25 cellular contexts compared by ENCODE assay signal in the genomic region with DNA sequence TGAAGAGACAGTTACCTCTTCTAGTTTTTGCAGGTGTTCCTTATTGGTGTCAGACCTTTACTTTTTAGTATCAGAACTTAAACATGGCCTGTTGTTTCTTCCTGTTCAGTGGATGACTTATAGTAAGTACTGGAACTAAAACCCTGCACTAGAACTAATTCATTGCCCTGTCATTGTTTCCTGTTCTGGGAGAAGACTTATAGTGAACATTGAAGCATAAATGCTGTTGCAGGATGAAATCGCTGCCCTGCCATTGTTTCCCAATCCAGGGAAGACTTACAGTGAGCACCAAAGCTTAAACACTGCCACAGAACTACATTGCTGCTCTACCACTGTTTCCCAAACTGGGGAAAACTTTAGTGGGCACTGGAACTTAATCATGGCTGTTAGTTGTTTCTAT.
"Had no signal": no experiment of that assay in that cellular context is flagged by ENCODE, and none has a peak within 500 bp of the region (broad histone marks: within the 10 kb centered on the region; RNA-seq: fewer than 3 reads in every experiment).

No MANE protein-coding gene starts in this region.

- H3K4me3 ChIP-seq: left lung, lower lobe of right lung, neural progenitor cell, ovary, right atrium auricular region, right lobe of liver, smooth muscle cell, tibial nerve, vagina had no signal

- FAIRE-seq: islet of Langerhans, kidney had no signal

- ATAC-seq: left colon; left lung; lower lobe of right lung; natural killer cell; right lobe of liver; stimulated activated memory B cell treated with anti-CD40 and anti-IgM and Interleukin-4, amounts not matched to agents 10 μg/mL and 1 μg/mL and 100 μg/mL, for 72 hours; stimulated activated naive CD8-positive, alpha-beta T cell treated with anti-CD3 and anti-CD28 coated beads, Interleukin-15, amount 100 ng/mL, for 72 hours had no signal

- H3K9me3 ChIP-seq: left lung, lower lobe of right lung, ovary, right atrium auricular region, right lobe of liver, tibial nerve, vagina had no signal

- H3K4me1 ChIP-seq: left lung, lower lobe of right lung, neural progenitor cell, right atrium auricular region, tibial nerve, vagina had no signal

- H3K4me2 ChIP-seq: neural progenitor cell, smooth muscle cell had no signal

- H3K36me3 ChIP-seq: left lung, lower lobe of right lung, neural progenitor cell, ovary, right atrium auricular region, right lobe of liver, tibial nerve, vagina had no signal

- H3K27ac ChIP-seq: left lung, lower lobe of right lung, neural progenitor cell, ovary, right atrium auricular region, right lobe of liver, tibial nerve, vagina had no signal

- DNase-seq: immature natural killer cell; kidney; left colon; left lung; lower lobe of right lung; mammary epithelial cell; mesenchymal stem cell; natural killer cell; nephron progenitor cell; ovary; right lobe of liver; stimulated activated CD4-positive, alpha-beta T cell treated with anti-CD3 and anti-CD28 coated beads, Interleukin-1b, Interleukin-23, amount 100 ng/mL, for 48 hours; stimulated activated CD4-positive, alpha-beta T cell treated with anti-CD3 and anti-CD28 coated beads, Interleukin-2, amount 100 ng/mL, for 48 hours; stimulated activated CD4-positive, alpha-beta T cell treated with anti-CD3 and anti-CD28 coated beads, Interleukin-4, amount 100 ng/mL, for 4 hours; stimulated activated CD8-positive, alpha-beta memory T cell treated with anti-CD3 and anti-CD28 coated beads, Interleukin-4, amount 100 ng/mL, for 48 hours; stimulated activated naive CD4-positive, alpha-beta T cell treated with Interleukin-2 at 50 U/mL for 16 hours; stimulated activated naive CD8-positive, alpha-beta T cell treated with anti-CD3 and anti-CD28 coated beads, Interleukin-15, amount 100 ng/mL, for 72 hours; substantia nigra had no signal

- H3K27me3 ChIP-seq: left lung, neural progenitor cell, ovary, right atrium auricular region, right lobe of liver, tibial nerve, vagina had no signal
